Comparison of ENCODE assay signal across 27 cellular contexts in the genomic region with DNA sequence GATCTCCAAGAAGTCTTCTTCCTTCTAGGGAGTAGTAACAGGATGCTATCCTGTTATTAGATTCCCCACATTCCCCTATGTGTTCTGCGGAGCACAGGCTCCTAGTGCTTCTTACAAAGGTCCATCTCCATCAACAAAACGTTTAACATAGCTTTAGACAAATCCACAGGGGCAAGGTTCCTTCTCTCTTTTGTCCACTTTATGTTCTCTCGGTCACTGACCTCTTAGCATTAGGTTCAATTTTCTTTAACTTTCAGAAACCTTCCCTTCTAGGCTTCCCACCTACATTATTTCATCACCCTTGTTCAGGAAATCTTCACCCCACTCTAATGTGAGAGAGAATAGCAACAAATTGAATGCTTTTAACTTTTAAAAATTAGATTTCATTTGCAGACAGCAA.
"Had no signal": no experiment of that assay in that cellular context is flagged by ENCODE, and none has a peak within 500 bp of the region (broad histone marks: within the 10 kb centered on the region; RNA-seq: fewer than 3 reads in every experiment).

No MANE protein-coding gene starts in this region.

- H3K9me3 Mint-ChIP-seq: IgD-negative memory B cell had no signal

- ATAC-seq: K562, Panc1, PC-3, SK-N-SH treated with all-trans-retinoic acid at 6 μM for 48 hours had no signal

- H3K27ac Mint-ChIP-seq: IgD-negative memory B cell had no signal

- H3K27me3 ChIP-seq: SJCRH30 had no signal

- H3K4me3 ChIP-seq: K562, SJCRH30 had no signal

- H3K4me3 Mint-ChIP-seq: IgD-negative memory B cell had no signal

- H3K27ac ChIP-seq: HL-60, RWPE1, SJCRH30 had no signal

- H3K36me3 ChIP-seq: SJCRH30 had no signal

- H3K9me3 ChIP-seq: SJCRH30 had no signal

- FAIRE-seq: HTR-8/SVneo, K562 had no signal

- H3K4me1 ChIP-seq: SJCRH30 had no signal

- H3K4me1 Mint-ChIP-seq: IgD-negative memory B cell had no signal

- DNase-seq: MV-4-11; NCI-H1048; NCI-H1105; NCI-H1417; NCI-H146; NCI-H1694 treated with DMSO at 0.1 percent for 48 hours; NCI-H1930; NCI-H2081 treated with DMSO at 0.1 percent for 48 hours; NCI-H2171; NCI-H226; NCI-H446; NCI-H510A; NCI-H524 treated with DMSO at 0.1 percent for 48 hours; NCI-H69; NCI-H774; NK-92 treated with Interleukin-12 subunit alpha and Interleukin-12 subunit beta, amount 100 ng/mL, for 24 hours; PC-3; SHP77 treated with DMSO at 0.1 percent for 48 hours; SJCRH30; T-helper 1 cell had no signal
